20 cellular contexts compared by ENCODE assay signal in the genomic region with DNA sequence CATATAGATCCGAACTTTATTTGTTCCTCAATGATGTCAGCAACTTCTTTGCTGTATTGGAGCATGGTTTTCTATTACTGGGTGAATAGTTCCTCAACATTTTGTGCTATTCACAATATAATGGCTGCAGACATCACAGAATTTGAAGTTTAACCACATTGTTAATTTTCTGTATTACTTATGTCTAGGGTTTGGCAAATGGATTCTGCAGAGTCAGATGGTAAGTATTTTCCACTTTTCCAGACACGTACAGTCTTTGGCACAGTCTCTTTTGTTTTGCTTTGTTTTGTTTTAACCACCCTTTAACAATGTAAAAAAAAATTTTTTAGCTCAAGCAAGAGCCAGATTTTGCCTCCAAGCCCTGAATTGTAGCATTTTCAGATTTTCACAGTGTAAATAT.
"Had no signal": no experiment of that assay in that cellular context is flagged by ENCODE, and none has a peak within 500 bp of the region (broad histone marks: within the 10 kb centered on the region; RNA-seq: fewer than 3 reads in every experiment).

No MANE protein-coding gene starts in this region.

- DNase-seq: activated CD4-positive, alpha-beta T cell treated with anti-CD3 and anti-CD28 coated beads for 4 hours; activated CD8-positive, alpha-beta memory T cell treated with anti-CD3 and anti-CD28 coated beads, Interleukin-2, amount 50 U/mL, for 4 hours; activated CD8-positive, alpha-beta T cell treated with anti-CD3 and anti-CD28 coated beads for 36 hours; activated gamma-delta T cell treated with Interleukin-2 at 50 U/mL for 16 hours; activated naive CD4-positive, alpha-beta T cell treated with anti-CD3 and anti-CD28 coated beads, Interleukin-2, amount 10 ng/mL, durations not matched to agents 7 days and 5 days; activated naive CD8-positive, alpha-beta T cell treated with anti-CD3 and anti-CD28 coated beads for 36 hours; activated T-cell treated with anti-CD3 and anti-CD28 coated beads, Interleukin-2, amount 50 U/mL, for 72 hours; brain microvascular endothelial cell; NCI-H1092; NCI-H1417 treated with DMSO at 0.1 percent for 48 hours; NCI-H1694 treated with DMSO at 0.1 percent for 48 hours; NCI-H2029 treated with DMSO at 0.1 percent for 48 hours; NCI-H345; NCI-H510A; Peyer's patch; SHP77 had no signal

- H3K4me3 ChIP-seq: cardiac muscle cell, Peyer's patch, SJSA1 had no signal

- ATAC-seq: activated CD4-positive, CD25-positive, alpha-beta regulatory T cell treated with anti-CD3 and anti-CD28 coated beads, Interleukin-2, amount 50 U/mL, for 24 hours; activated CD8-positive, alpha-beta T cell treated with anti-CD3 and anti-CD28 coated beads for 36 hours; activated T-cell treated with anti-CD3 and anti-CD28 coated beads, Interleukin-2, amount 50 U/mL, for 72 hours had no signal

- H3K27ac ChIP-seq: brain microvascular endothelial cell, cardiac muscle cell, Peyer's patch, RWPE1, SJSA1 had no signal

- H3K36me3 ChIP-seq: brain microvascular endothelial cell, cardiac muscle cell, Peyer's patch, SJSA1 had no signal

- H3K9me3 ChIP-seq: Peyer's patch had no signal

- H3K27me3 ChIP-seq: brain microvascular endothelial cell, cardiac muscle cell, Peyer's patch, SJSA1 had no signal
